8 cellular contexts compared by ENCODE assay signal in the genomic region with DNA sequence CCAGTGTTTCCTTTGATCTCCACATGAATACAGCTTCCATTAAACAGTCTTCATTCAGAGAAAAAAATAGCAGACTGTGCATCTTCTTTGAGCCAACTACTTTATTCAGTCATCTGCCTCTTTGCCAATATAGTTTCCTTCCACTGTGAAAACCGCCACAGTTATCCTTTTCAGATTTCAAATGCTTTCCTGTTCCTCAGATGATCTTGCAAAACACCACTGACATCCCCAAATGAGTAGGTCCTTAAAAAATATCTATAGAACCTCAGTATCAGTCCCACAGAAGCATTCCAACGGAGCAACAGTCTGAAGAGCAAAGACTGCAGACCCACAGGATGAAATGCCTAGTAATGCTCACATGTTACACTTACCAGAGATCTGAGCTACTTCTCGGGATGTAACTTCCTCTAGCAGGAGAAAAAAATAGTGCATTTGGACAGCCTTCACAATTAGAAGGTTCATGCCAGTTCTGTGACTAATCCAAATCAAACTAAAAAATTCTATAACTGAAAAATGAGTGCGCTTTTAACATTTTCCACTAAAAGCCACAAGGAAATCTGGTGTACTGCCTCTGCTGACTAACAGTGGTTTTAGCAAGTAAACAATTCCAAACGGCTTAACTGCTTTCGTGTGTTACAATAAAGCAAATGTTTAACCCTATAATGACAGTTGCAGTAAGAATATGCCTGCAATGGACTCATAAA. TPM values are rescaled to one million over a fixed set of nuclear protein-coding genes. Genes with fewer than 3 reads are reported as not detected.
A peak's percentile ranks its signal among the peaks of the same experiment; 100 is the strongest.
DNase-seq lines count a peak whose midpoint lies in the region; ATAC-seq and TF ChIP-seq lines count a peak whose summit lies in the region.

A gene (minus strand): TSS at position 380 of the 704 bp plus-strand sequence. CDS start 1,458 bp downstream, outside the sequence.

- peak within 1 kb of the TSS; percentile 97 to 99 (median 99) for H3K27ac Mint-ChIP-seq in CD14-positive monocyte
- H3K27ac Mint-ChIP-seq in activated naive CD8-positive, alpha-beta T cell treated with anti-CD3 and anti-CD28 coated beads for 36 hours, result peak within 1 kb of the TSS; percentile 88

- peak within 1 kb of the TSS; percentile 71 to 79 for H3K4me3 Mint-ChIP-seq in CD14-positive monocyte
- H3K4me3 Mint-ChIP-seq in activated naive CD8-positive, alpha-beta T cell treated with anti-CD3 and anti-CD28 coated beads for 36 hours, result peak within 1 kb of the TSS; percentile 57

- peaks cover 64% of the 10 kb centered on the region for H3K4me1 Mint-ChIP-seq in CD14-positive monocyte
- H3K4me1 Mint-ChIP-seq in activated naive CD8-positive, alpha-beta T cell treated with anti-CD3 and anti-CD28 coated beads for 36 hours, result peaks cover 72% of the 10 kb centered on the region

- ATAC-seq in GM19395 (IDR thresholded peaks at IDR 0.05; ENCODE audit: unreplicated experiment) (peak; percentile 37), HG02623 (IDR thresholded peaks at IDR 0.05; ENCODE audit: unreplicated experiment) (no peak), GM18858 (IDR thresholded peaks at IDR 0.05; ENCODE audit: unreplicated experiment) (no peak)

- TF ChIP-seq CTCF in CD14-positive monocyte (IDR thresholded peaks at IDR 0.05), result peak; percentile 33

- no peaks in the 10 kb centered on the region for H3K27me3 Mint-ChIP-seq in CD14-positive monocyte (ENCODE audit: low read depth in 3 of 3)
- H3K27me3 Mint-ChIP-seq in activated naive CD8-positive, alpha-beta T cell treated with anti-CD3 and anti-CD28 coated beads for 36 hours, result no peaks in the 10 kb centered on the region

- DNase-seq in CD14-positive monocyte (ENCODE audit: low spot score), result peak; percentile 55
- DNase-seq in NCI-H2227 (lab: John Stamatoyannopoulos, UW; ENCODE audit: unreplicated experiment), result peak; percentile 38
- no peak for DNase-seq in activated naive CD8-positive, alpha-beta T cell treated with anti-CD3 and anti-CD28 coated beads for 36 hours
- DNase-seq in glomerular visceral epithelial cell (ENCODE audit: extremely low spot score), result peak; percentile 88
- DNase-seq in non-pigmented ciliary epithelial cell (ENCODE audit: low read depth), result peak; percentile 94

- H3K36me3 Mint-ChIP-seq in CD14-positive monocyte, result peaks cover 0 to 5% of the 10 kb centered on the region in 2 donors
- peaks cover 20% of the 10 kb centered on the region for H3K36me3 Mint-ChIP-seq in activated naive CD8-positive, alpha-beta T cell treated with anti-CD3 and anti-CD28 coated beads for 36 hours

- intact Hi-C loops in CD14-positive monocyte (cut with micrococcal nuclease), result no loop called here

- no peaks in the 10 kb centered on the region for H3K9me3 Mint-ChIP-seq in CD14-positive monocyte
- H3K9me3 Mint-ChIP-seq in activated naive CD8-positive, alpha-beta T cell treated with anti-CD3 and anti-CD28 coated beads for 36 hours, result peaks cover under 1% of the 10 kb centered on the region

RNA-seq across cellular contexts. Expression of the gene that starts here (rescaled TPM):
- 10 to 100 TPM in 1 of 2 donors, 1 to 10 TPM in 1; 5.9 to 11.5 TPM for polyA plus RNA-seq in CD14-positive monocyte
- 10 to 100 TPM; 31.2 to 33.1 TPM for total RNA-seq in activated naive CD8-positive, alpha-beta T cell treated with anti-CD3 and anti-CD28 coated beads for 36 hours
